ENCODE assay signal across 19 cellular contexts in the genomic region with DNA sequence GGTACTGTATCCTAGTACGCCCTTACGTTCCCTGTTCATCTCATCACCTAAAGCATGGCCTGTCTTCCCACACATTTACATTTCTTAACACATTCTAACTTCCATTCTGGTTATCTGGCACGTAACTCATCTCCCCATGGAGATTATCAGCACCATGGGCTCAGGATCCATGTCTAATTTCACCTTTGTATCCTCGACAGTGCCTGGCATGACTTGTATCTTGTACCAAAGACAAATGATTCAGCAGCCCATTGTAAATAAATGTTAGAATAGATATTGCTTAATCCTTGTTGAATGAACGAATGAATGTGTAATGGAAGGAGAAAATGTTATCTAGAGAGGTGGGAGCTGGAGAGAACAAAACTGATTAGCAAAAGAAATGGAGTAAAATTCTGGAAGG.
DNase-seq lines count a peak whose midpoint lies in the region; ATAC-seq and TF ChIP-seq lines count a peak whose summit lies in the region.
"Had no signal": no experiment of that assay in that cellular context is flagged by ENCODE, and none has a peak within 500 bp of the region (broad histone marks: within the 10 kb centered on the region; RNA-seq: fewer than 3 reads in every experiment).

No MANE protein-coding gene starts in this region.

- no peak overlapping the region for H3K9ac ChIP-seq in mammary epithelial cell (ENCODE audit: insufficient read depth, low read length)

- H4K20me1 ChIP-seq in mammary epithelial cell (ENCODE audit: insufficient read depth, low read length): no peaks in the 10 kb centered on the region

- intact Hi-C loops in mammary epithelial cell (cut with micrococcal nuclease): loop anchor here (2.0 kb wide), 2 partner anchors 70 to 76 kb away; partner anchors contain the start of gene TPM1

- no peaks in the 10 kb centered on the region for H3K36me3 ChIP-seq in mammary epithelial cell (ENCODE audit: insufficient read depth, low read length)
- no peaks in the 10 kb centered on the region for H3K36me3 ChIP-seq in WERI-Rb-1
- H3K36me3 ChIP-seq: SJCRH30 had no signal

- H3K27me3 ChIP-seq in mammary epithelial cell (ENCODE audit: insufficient read depth, low read length) (no peaks in the 10 kb centered on the region), WERI-Rb-1 (ENCODE audit: insufficient read depth, low read depth, severe bottlenecking) (no peaks in the 10 kb centered on the region)
- H3K27me3 ChIP-seq: hepatocyte, SJCRH30 had no signal

- ATAC-seq in GM21786 (IDR thresholded peaks at IDR 0.05; ENCODE audit: unreplicated experiment): no peak
- ATAC-seq: psoas muscle; stimulated activated naive CD8-positive, alpha-beta T cell treated with anti-CD3 and anti-CD28 coated beads, Interleukin-15, Interleukin-2, amounts not matched to agents 100 U/mL and 50 U/mL, for 24 hours had no signal

- no peaks in the 10 kb centered on the region for H3K79me2 ChIP-seq in mammary epithelial cell (ENCODE audit: insufficient read depth, low read length)
- H3K79me2 ChIP-seq: hepatocyte had no signal

- CTCF ChIA-PET in mammary epithelial cell (lab: Charles Lee; ENCODE audit: low non-redundant PET): no interaction called here

- no peak overlapping the region for H3K4me3 ChIP-seq in mammary epithelial cell (replicated peaks in 1 of 3; ENCODE audit: insufficient read depth in 1 of 3, low read depth in 2 of 3, low read length in 3 of 3)
- H3K4me3 ChIP-seq in WERI-Rb-1 (ENCODE audit: low read depth, low read length): no peak overlapping the region
- H3K4me3 ChIP-seq: hepatocyte, psoas muscle, SJCRH30 had no signal

- no peak overlapping the region for H3K27ac ChIP-seq in mammary epithelial cell (ENCODE audit: insufficient read depth, low read depth, low read length)
- H3K27ac ChIP-seq in WERI-Rb-1: no peak overlapping the region
- H3K27ac ChIP-seq: hepatocyte, psoas muscle, SJCRH30 had no signal

- H3K4me2 ChIP-seq in mammary epithelial cell (ENCODE audit: insufficient read depth, low read depth, low read length): no peak overlapping the region
- H3K4me2 ChIP-seq: hepatocyte had no signal

- peaks cover 17% of the 10 kb centered on the region for H3K4me1 ChIP-seq in mammary epithelial cell (ENCODE audit: insufficient read depth, low read length)

- no TSS peak for BruUV-seq in mammary epithelial cell (replicated peaks; lab: Mats Ljungman, UMichigan)

- H2AFZ ChIP-seq in mammary epithelial cell (ENCODE audit: low read depth, low read length): no peak overlapping the region
- H2AFZ ChIP-seq: hepatocyte had no signal

- in situ Hi-C loops in ACHN (cut with HindIII; ENCODE audit: low pct_ligation_motif_present, low pct_unique_long_range_greater_than_20kb, low sequenced_read_pairs) (no loop called here), mammary epithelial cell (cut with MboI; ENCODE audit: low sequenced_read_pairs in 2 of 2) (no loop called here)

- DNase-seq in ACHN (peak; percentile 72), HPDE6-E6E7 (ENCODE audit: extremely low spot score) (peak; percentile 37), mammary epithelial cell (peak; percentile 80), glomerular visceral epithelial cell (ENCODE audit: extremely low spot score) (peak; percentile 57), WERI-Rb-1 (no peak), SIG-M5 (lab: John Stamatoyannopoulos, UW) (no peak), cortex of kidney (lab: John Stamatoyannopoulos, UW) (no peak)
- DNase-seq: activated CD4-positive, alpha-beta T cell treated with anti-CD3 and anti-CD28 coated beads for 48 hours; activated naive CD4-positive, alpha-beta T cell; caudate nucleus; endodermal cell; GF-D8; Kasumi-1; NCI-H446 treated with DMSO at 0.1 percent for 48 hours; psoas muscle; SJCRH30; stimulated activated naive CD8-positive, alpha-beta T cell treated with anti-CD3 and anti-CD28 coated beads, Interleukin-15, Interleukin-2, amounts not matched to agents 100 U/mL and 50 U/mL, for 24 hours had no signal

- dilution Hi-C loops in mammary epithelial cell (cut with HindIII; ENCODE audit: low sequenced_read_pairs): no loop called here

- 41% methylated on average over 5 of the region's 5 CpGs for WGBS in mammary epithelial cell (ENCODE audit: low coverage, missing lambda C conversion rate)

- H3K9me3 ChIP-seq in mammary epithelial cell (replicated peaks; ENCODE audit: insufficient read depth, low read length) (no peaks in the 10 kb centered on the region), WERI-Rb-1 (ENCODE audit: severe bottlenecking) (no peaks in the 10 kb centered on the region)
- H3K9me3 ChIP-seq: psoas muscle, SJCRH30 had no signal

- TF ChIP-seq CTCF in mammary epithelial cell (conservative IDR thresholded peaks at IDR 0.05 in 1 of 2, IDR thresholded peaks at IDR 0.05 in 1 of 2; ENCODE audit: extremely low read depth in 1 of 2, insufficient read depth in 1 of 2, low read depth in 1 of 2, low read length in 2 of 2) (no peak), WERI-Rb-1 (IDR thresholded peaks at IDR 0.05; ENCODE audit: low read depth, low read length) (no peak)

Comparison
In these comparisons a context has a peak if more than half of its experiments do, and no peak if none do; other contexts are left out.
1. DNase-seq: peak in ACHN (single experiment), HPDE6-E6E7 (single experiment), mammary epithelial cell (single experiment) and glomerular visceral epithelial cell (single experiment); none in WERI-Rb-1 (single experiment), SIG-M5 (single experiment) and cortex of kidney (single experiment).